ENCODE assay signal across 21 cellular contexts in the genomic region with DNA sequence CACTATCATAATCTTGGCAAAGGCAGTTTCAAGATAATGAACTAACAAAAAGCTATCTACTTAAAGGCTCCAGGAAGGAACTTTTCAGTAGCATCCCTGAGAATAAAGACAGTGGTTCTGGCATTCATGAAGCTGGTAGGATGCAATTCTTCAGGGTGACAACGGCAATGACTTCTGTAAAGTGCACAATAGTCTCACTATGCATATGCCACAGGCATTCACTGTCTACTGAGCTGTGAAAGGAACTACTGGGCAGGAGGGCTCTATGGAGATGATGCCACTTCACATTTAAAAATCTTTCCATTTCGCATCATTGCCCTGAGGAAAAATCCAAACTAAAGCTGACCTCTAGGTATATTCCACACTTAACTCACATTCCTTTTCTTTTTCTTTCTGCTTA.
DNase-seq lines count a peak whose midpoint lies in the region; ATAC-seq and TF ChIP-seq lines count a peak whose summit lies in the region.
"Had no signal": no experiment of that assay in that cellular context is flagged by ENCODE, and none has a peak within 500 bp of the region (broad histone marks: within the 10 kb centered on the region; RNA-seq: fewer than 3 reads in every experiment).

No MANE protein-coding gene starts in this region.

- WGBS in endodermal cell (ENCODE audit: insufficient coverage in 1 of 2, insufficient read length in 1 of 2), 2 experiments, result 89% methylated on average over 2 of the region's 2 CpGs; no CpG with 5 or more reads in 1 of the 2 experiments

- DNase-seq in MCF 10A (ENCODE audit: unreplicated experiment), result no peak
- DNase-seq in breast epithelium (ENCODE audit: low spot score in 2 of 2), result no peak
- DNase-seq in endodermal cell, result no peak
- no peak for DNase-seq in amygdala (lab: John Stamatoyannopoulos, UW)
- no peak for DNase-seq in NCI-H1048 (lab: John Stamatoyannopoulos, UW)
- DNase-seq in activated T-helper 2 cell treated with anti-CD3 and anti-CD28 coated beads, Interferon-gamma antibody, Interleukin-2, Interleukin-4, amounts not matched to agents 10 μg/mL and 5 μg/mL and 100 μg/mL, durations not matched to agents 14 hours and 24 hours and 36 hours (ENCODE audit: low spot score), result no peak
- DNase-seq: 8988T; activated gamma-delta T cell; activated naive CD8-positive, alpha-beta T cell treated with anti-CD3 and anti-CD28 coated beads, Interleukin-2, amount 10 ng/mL, durations not matched to agents 7 days and 5 days; CD8-positive, alpha-beta T cell; H9; NCI-H146; NCI-H446 treated with DMSO at 0.1 percent for 48 hours; NCI-H82; stimulated activated naive CD4-positive, alpha-beta T cell treated with Interleukin-2 at 50 U/mL for 16 hours; uterus had no signal

- H3K4me3 Mint-ChIP-seq in MCF 10A (ENCODE audit: unreplicated experiment) (no peak overlapping the region), endodermal cell (no peak overlapping the region), nephron (no peak overlapping the region)
- H3K4me3 Mint-ChIP-seq in activated T-helper 2 cell treated with anti-CD3 and anti-CD28 coated beads, Interferon-gamma antibody, Interleukin-2, Interleukin-4, amounts not matched to agents 10 μg/mL and 5 μg/mL and 100 μg/mL, durations not matched to agents 14 hours and 24 hours and 36 hours (ENCODE audit: low read depth), result no peak overlapping the region
- H3K4me3 Mint-ChIP-seq: activated CD4-positive, alpha-beta T cell treated with anti-CD3 and anti-CD28 coated beads for 36 hours; activated naive CD8-positive, alpha-beta T cell treated with anti-CD3 and anti-CD28 coated beads, Interleukin-2, amount 10 ng/mL, durations not matched to agents 7 days and 5 days; CD8-positive, alpha-beta T cell; H9 had no signal

- no peaks in the 10 kb centered on the region for H3K36me3 ChIP-seq in breast epithelium
- no peaks in the 10 kb centered on the region for H3K36me3 ChIP-seq in endodermal cell (ENCODE audit: control insufficient read depth, insufficient read depth, low read length)
- H3K36me3 ChIP-seq: uterus had no signal

- H3K27ac ChIP-seq in breast epithelium (no peak overlapping the region), endodermal cell (ENCODE audit: low read depth, low read length) (no peak overlapping the region)
- H3K27ac ChIP-seq: KMS-11, uterus had no signal

- no peak for TF ChIP-seq POLR2A in breast epithelium (IDR thresholded peaks at IDR 0.05)

- H3K4me1 ChIP-seq in breast epithelium (no peaks in the 10 kb centered on the region), endodermal cell (ENCODE audit: control insufficient read depth, insufficient read depth, low read length) (peaks cover 14% of the 10 kb centered on the region)
- H3K4me1 ChIP-seq: uterus had no signal

- BruUV-seq in MCF 10A (replicated peaks; lab: Mats Ljungman, UMichigan), result no TSS peak

- H3K4me1 Mint-ChIP-seq in MCF 10A (ENCODE audit: insufficient read depth, unreplicated experiment) (peaks cover 16% of the 10 kb centered on the region), endodermal cell (peaks cover 20% of the 10 kb centered on the region), nephron (peaks cover 5% of the 10 kb centered on the region)
- no peaks in the 10 kb centered on the region for H3K4me1 Mint-ChIP-seq in activated T-helper 2 cell treated with anti-CD3 and anti-CD28 coated beads, Interferon-gamma antibody, Interleukin-2, Interleukin-4, amounts not matched to agents 10 μg/mL and 5 μg/mL and 100 μg/mL, durations not matched to agents 14 hours and 24 hours and 36 hours (ENCODE audit: low read depth)
- H3K4me1 Mint-ChIP-seq: activated CD4-positive, alpha-beta T cell treated with anti-CD3 and anti-CD28 coated beads for 36 hours; activated naive CD8-positive, alpha-beta T cell treated with anti-CD3 and anti-CD28 coated beads, Interleukin-2, amount 10 ng/mL, durations not matched to agents 7 days and 5 days had no signal

- H3K27ac Mint-ChIP-seq in MCF 10A (ENCODE audit: low read depth, unreplicated experiment) (peak overlapping the region; percentile 65), endodermal cell (no peak overlapping the region), nephron (peak overlapping the region in 2 of 3 experiments; percentile 37 to 56)
- H3K27ac Mint-ChIP-seq in activated T-helper 2 cell treated with anti-CD3 and anti-CD28 coated beads, Interferon-gamma antibody, Interleukin-2, Interleukin-4, amounts not matched to agents 10 μg/mL and 5 μg/mL and 100 μg/mL, durations not matched to agents 14 hours and 24 hours and 36 hours, result no peak overlapping the region
- H3K27ac Mint-ChIP-seq: activated CD4-positive, alpha-beta T cell treated with anti-CD3 and anti-CD28 coated beads for 36 hours; activated naive CD8-positive, alpha-beta T cell treated with anti-CD3 and anti-CD28 coated beads, Interleukin-2, amount 10 ng/mL, durations not matched to agents 7 days and 5 days; CD8-positive, alpha-beta T cell; H9; progenitor cell of endocrine pancreas had no signal

- H3K27me3 Mint-ChIP-seq in MCF 10A (ENCODE audit: insufficient read depth, unreplicated experiment) (no peaks in the 10 kb centered on the region), endodermal cell (ENCODE audit: insufficient read depth) (no peaks in the 10 kb centered on the region), nephron (ENCODE audit: low read depth) (no peaks in the 10 kb centered on the region)
- no peaks in the 10 kb centered on the region for H3K27me3 Mint-ChIP-seq in activated T-helper 2 cell treated with anti-CD3 and anti-CD28 coated beads, Interferon-gamma antibody, Interleukin-2, Interleukin-4, amounts not matched to agents 10 μg/mL and 5 μg/mL and 100 μg/mL, durations not matched to agents 14 hours and 24 hours and 36 hours (ENCODE audit: low read depth)
- H3K27me3 Mint-ChIP-seq: activated CD4-positive, alpha-beta T cell treated with anti-CD3 and anti-CD28 coated beads for 36 hours; activated naive CD8-positive, alpha-beta T cell treated with anti-CD3 and anti-CD28 coated beads, Interleukin-2, amount 10 ng/mL, durations not matched to agents 7 days and 5 days; progenitor cell of endocrine pancreas had no signal

- POLR2A ChIA-PET in MCF 10A (lab: Yijun Ruan, JAX), result interaction anchor here (0.8 kb wide), 1 partner anchor 28 kb away, joined by 4 read pairs; no protein-coding TSS in a partner anchor

- H3K27me3 ChIP-seq in breast epithelium (no peaks in the 10 kb centered on the region), endodermal cell (ENCODE audit: control insufficient read depth, insufficient read depth, low read length, poor library complexity, severe bottlenecking) (no peaks in the 10 kb centered on the region)
- H3K27me3 ChIP-seq: uterus had no signal

- H3K4me3 ChIP-seq in breast epithelium, result no peak overlapping the region
- peak overlapping the region; percentile 32 for H3K4me3 ChIP-seq in endodermal cell (ENCODE audit: low read length)
- H3K4me3 ChIP-seq: uterus had no signal

- H3K9me3 Mint-ChIP-seq in MCF 10A (ENCODE audit: unreplicated experiment) (no peaks in the 10 kb centered on the region), endodermal cell (peaks cover 9% of the 10 kb centered on the region), nephron (no peaks in the 10 kb centered on the region)
- peaks cover 16% of the 10 kb centered on the region for H3K9me3 Mint-ChIP-seq in activated T-helper 2 cell treated with anti-CD3 and anti-CD28 coated beads, Interferon-gamma antibody, Interleukin-2, Interleukin-4, amounts not matched to agents 10 μg/mL and 5 μg/mL and 100 μg/mL, durations not matched to agents 14 hours and 24 hours and 36 hours
- H3K9me3 Mint-ChIP-seq: H9 had no signal

- H3K9me3 ChIP-seq in breast epithelium (peaks cover 4 to 5% of the 10 kb centered on the region in 2 donors), endodermal cell (ENCODE audit: control insufficient read depth, low read length) (peaks cover 20% of the 10 kb centered on the region)
- H3K9me3 ChIP-seq: uterus had no signal

- no peaks in the 10 kb centered on the region for H3K36me3 Mint-ChIP-seq in MCF 10A (ENCODE audit: insufficient read depth, unreplicated experiment)
- peaks cover 9% of the 10 kb centered on the region for H3K36me3 Mint-ChIP-seq in endodermal cell (ENCODE audit: low read depth)
- H3K36me3 Mint-ChIP-seq in nephron (ENCODE audit: low read depth), result no peaks in the 10 kb centered on the region
- H3K36me3 Mint-ChIP-seq in activated T-helper 2 cell treated with anti-CD3 and anti-CD28 coated beads, Interferon-gamma antibody, Interleukin-2, Interleukin-4, amounts not matched to agents 10 μg/mL and 5 μg/mL and 100 μg/mL, durations not matched to agents 14 hours and 24 hours and 36 hours (ENCODE audit: low read depth), result no peaks in the 10 kb centered on the region
- H3K36me3 Mint-ChIP-seq: activated naive CD8-positive, alpha-beta T cell treated with anti-CD3 and anti-CD28 coated beads, Interleukin-2, amount 10 ng/mL, durations not matched to agents 7 days and 5 days; CD8-positive, alpha-beta T cell had no signal

- no peak for TF ChIP-seq CTCF in MCF 10A (IDR thresholded peaks at IDR 0.05; ENCODE audit: unreplicated experiment)
- no peak for TF ChIP-seq CTCF in breast epithelium (IDR thresholded peaks at IDR 0.05)
- no peak for TF ChIP-seq CTCF in endodermal cell (conservative IDR thresholded peaks at IDR 0.05)
- no peak for TF ChIP-seq CTCF in nephron (IDR thresholded peaks at IDR 0.05; ENCODE audit: unreplicated experiment in 3 of 3)

- CTCF ChIA-PET in MCF 10A (lab: Yijun Ruan, JAX), result no interaction called here

- intact Hi-C loops in MCF 10A (cut with micrococcal nuclease), result no loop called here
- intact Hi-C loops in breast epithelium (cut with DNase I; ENCODE audit: low total_unique reads), result no loop called here
- intact Hi-C loops in activated T-helper 2 cell treated with anti-CD3 and anti-CD28 coated beads, Interferon-gamma antibody, Interleukin-2, Interleukin-4, amounts not matched to agents 10 μg/mL and 5 μg/mL and 100 μg/mL, durations not matched to agents 14 hours and 24 hours and 36 hours (cut with micrococcal nuclease), result no loop called here

- ATAC-seq in GM18502 (IDR thresholded peaks at IDR 0.05; ENCODE audit: poor library complexity, unreplicated experiment), result no peak
- ATAC-seq: activated CD4-positive, alpha-beta T cell treated with anti-CD3 and anti-CD28 coated beads for 36 hours; CD8-positive, alpha-beta T cell had no signal

- no peak overlapping the region for H3K9ac ChIP-seq in endodermal cell (ENCODE audit: extremely low read depth, low read length, poor library complexity, severe bottlenecking)
- H3K9ac ChIP-seq: KMS-11 had no signal

Comparison
In these comparisons a context has a peak if more than half of its experiments do, and no peak if none do; other contexts are left out.
1. H3K27ac Mint-ChIP-seq: peak in MCF 10A (single experiment) and nephron (2 of 3); none in endodermal cell (single experiment) and activated T-helper 2 cell treated with anti-CD3 and anti-CD28 coated beads, Interferon-gamma antibody, Interleukin-2, Interleukin-4, amounts not matched to agents 10 μg/mL and 5 μg/mL and 100 μg/mL, durations not matched to agents 14 hours and 24 hours and 36 hours (single experiment).